1 cellular context compared by ENCODE assay signal in the genomic region with DNA sequence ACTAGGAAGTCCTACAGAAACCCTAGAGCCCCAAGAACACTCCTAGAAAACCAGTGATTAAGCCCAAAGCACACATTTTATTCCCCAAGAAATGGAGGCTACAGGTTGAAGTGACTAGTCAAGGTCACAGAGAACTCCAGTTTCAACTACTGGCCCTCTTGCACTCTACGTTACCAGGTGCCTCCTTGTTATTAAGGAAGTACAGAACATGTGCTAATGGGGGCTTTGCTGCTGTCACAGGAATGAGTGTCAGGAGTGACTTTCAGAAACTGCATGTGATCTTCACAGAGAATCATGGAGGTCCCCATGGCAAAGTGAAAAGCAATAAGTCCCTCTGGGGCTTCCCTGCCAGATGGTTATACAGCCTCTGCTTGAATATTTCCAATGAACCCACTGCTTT.
TF ChIP-seq lines count a peak whose summit lies in the region.

No MANE protein-coding gene starts in this region.

TF ChIP-seq in H1, 55 proteins besides CTCF, POLR2A, EP300 and RAD21:
- no peak for TF ChIP-seq ZNF274 (IDR thresholded peaks at IDR 0.05; ENCODE audit: borderline replicate concordance, extremely low read depth, low read length)
- TF ChIP-seq CREB1 (IDR thresholded peaks at IDR 0.05), result no peak
- TF ChIP-seq KDM1A (IDR thresholded peaks at IDR 0.05; ENCODE audit: borderline replicate concordance, low read length), result no peak
- no peak for TF ChIP-seq YY1 (IDR thresholded peaks at IDR 0.05; ENCODE audit: low read depth, low read length)
- no peak for TF ChIP-seq CBX8 (IDR thresholded peaks at IDR 0.05; ENCODE audit: borderline replicate concordance, low read depth, low read length)
- TF ChIP-seq NRF1 (IDR thresholded peaks at IDR 0.05; ENCODE audit: low read depth, low read length), result no peak
- no peak for TF ChIP-seq PHF8 (conservative IDR thresholded peaks at IDR 0.05; ENCODE audit: low read depth, low read length)
- no peak for TF ChIP-seq RFX5 (IDR thresholded peaks at IDR 0.05; ENCODE audit: borderline replicate concordance, low read depth, low read length)
- TF ChIP-seq NANOG (IDR thresholded peaks at IDR 0.05; ENCODE audit: insufficient read depth, low read depth, low read length, poor library complexity, severe bottlenecking), result no peak
- no peak for TF ChIP-seq JUN (IDR thresholded peaks at IDR 0.05; ENCODE audit: low read depth, low read length)
